Comparison of ENCODE assay signal across 26 cellular contexts in genomic region chr9:69249337-69249736, GRCh38.
A peak's percentile ranks its signal among the peaks of the same experiment; 100 is the strongest.
DNase-seq lines count a peak whose midpoint lies in the region; ATAC-seq and TF ChIP-seq lines count a peak whose summit lies in the region.
"Had no signal": no experiment of that assay in that cellular context is flagged by ENCODE, and none has a peak within 500 bp of the region (broad histone marks: within the 10 kb centered on the region; RNA-seq: fewer than 3 reads in every experiment).

No MANE protein-coding gene starts in this region.

- peaks cover 0 to under 1% of the 10 kb centered on the region in 2 experiments; a peak in 1 of 4 replicates for H3K79me1 ChIP-seq in IMR-90 (ENCODE audit: low read depth in 1 of 2, low read length in 2 of 2)

- H4K91ac ChIP-seq in IMR-90 (ENCODE audit: insufficient read depth, low read depth, low read length): no peak overlapping the region

- H3K14ac ChIP-seq in IMR-90 (replicated peaks; ENCODE audit: low read depth, low read length): no peak overlapping the region

- DNase-seq in ELF-1 (ENCODE audit: low read depth, low spot score) (peak; percentile 9), IMR-90 (peak; percentile 4), choroid plexus epithelial cell (ENCODE audit: low read depth) (peak; percentile 10), lung microvascular endothelial cell (ENCODE audit: low read depth in 2 of 2) (peak; percentile 15 to 68), WERI-Rb-1 (no peak)
- no peak for DNase-seq in T-helper 2 cell treated with Interferon-gamma antibody and Interleukin-4, amounts not matched to agents 5 μg/mL and 100 μg/mL, for 36 hours (ENCODE audit: low spot score)
- DNase-seq: activated CD4-positive, alpha-beta T cell treated with anti-CD3 and anti-CD28 coated beads, Interleukin-2, amount 50 U/mL, for 4 hours; activated CD8-positive, alpha-beta memory T cell treated with anti-CD3 and anti-CD28 coated beads, Interleukin-2, amount 50 U/mL, for 4 hours; activated naive CD8-positive, alpha-beta T cell treated with anti-CD3 and anti-CD28 coated beads, Interleukin-2, amount 10 ng/mL, durations not matched to agents 7 days and 5 days; CD4-positive, alpha-beta T cell; glutamatergic neuron; H9; mucosa of descending colon; NCI-H187; NCI-H226; NCI-H774; SHP77 treated with DMSO at 0.1 percent for 48 hours; stimulated activated naive CD8-positive, alpha-beta T cell treated with anti-CD3 and anti-CD28 coated beads, Interleukin-15, Interleukin-2, amounts not matched to agents 100 U/mL and 50 U/mL, for 24 hours had no signal

- H3K56ac ChIP-seq in IMR-90 (ENCODE audit: extremely low read depth, insufficient read depth, low read length): no peak overlapping the region

- H2BK120ac ChIP-seq in IMR-90 (ENCODE audit: low read depth, low read length): no peak overlapping the region

- H2AK9ac ChIP-seq in IMR-90 (replicated peaks; ENCODE audit: low read depth, low read length, poor library complexity): no peak overlapping the region

- POLR2A ChIA-PET in IMR-90 (lab: Charles Lee; ENCODE audit: unreplicated experiment): no interaction called here

- no peak overlapping the region for H3K4me2 ChIP-seq in IMR-90 (ENCODE audit: low read depth, low read length)
- H3K4me2 ChIP-seq: smooth muscle cell had no signal

- no peak overlapping the region for H3K23ac ChIP-seq in IMR-90 (ENCODE audit: low read depth, low read length)

- no peaks in the 10 kb centered on the region for H3K9me3 Mint-ChIP-seq in T-helper 2 cell treated with Interferon-gamma antibody and Interleukin-4, amounts not matched to agents 5 μg/mL and 100 μg/mL, for 36 hours
- H3K9me3 Mint-ChIP-seq: activated naive CD8-positive, alpha-beta T cell treated with anti-CD3 and anti-CD28 coated beads, Interleukin-2, amount 10 ng/mL, durations not matched to agents 7 days and 5 days; activated T-helper 2 cell treated with anti-CD3 and anti-CD28 coated beads, Interferon-gamma antibody, Interleukin-2, Interleukin-4, amounts not matched to agents 10 μg/mL and 5 μg/mL and 100 μg/mL, durations not matched to agents 14 hours and 24 hours and 36 hours; CD4-positive, alpha-beta T cell; H9; T-helper 1 cell treated with Interleukin-12 subunit alpha and Interleukin-12 subunit beta and Interleukin-4 antibody, amounts not matched to agents 30 μg/mL and 1 μg/mL, for 36 hours had no signal

- H4K5ac ChIP-seq in IMR-90 (ENCODE audit: low read depth, low read length): no peak overlapping the region

- no peak overlapping the region for H2BK15ac ChIP-seq in IMR-90 (ENCODE audit: low read depth, low read length)

- H2AK5ac ChIP-seq in IMR-90 (ENCODE audit: low read depth, low read length): no peak overlapping the region

- no peak overlapping the region for H3K9ac ChIP-seq in IMR-90 (ENCODE audit: low read depth, low read length)

- no peak overlapping the region for H2BK20ac ChIP-seq in IMR-90 (ENCODE audit: low read depth, low read length)

- no peaks in the 10 kb centered on the region for H4K20me1 ChIP-seq in IMR-90 (ENCODE audit: insufficient read depth, low read length)

- dilution Hi-C loops in IMR-90 (cut with HindIII; ENCODE audit: low sequenced_read_pairs, unreplicated experiment): no loop called here

- no peaks in the 10 kb centered on the region for H3K4me1 Mint-ChIP-seq in T-helper 2 cell treated with Interferon-gamma antibody and Interleukin-4, amounts not matched to agents 5 μg/mL and 100 μg/mL, for 36 hours (ENCODE audit: low read depth)
- H3K4me1 Mint-ChIP-seq: activated naive CD8-positive, alpha-beta T cell treated with anti-CD3 and anti-CD28 coated beads, Interleukin-2, amount 10 ng/mL, durations not matched to agents 7 days and 5 days had no signal

- H3K18ac ChIP-seq in IMR-90 (ENCODE audit: low read depth, low read length): no peak overlapping the region

- H3K36me3 Mint-ChIP-seq in T-helper 2 cell treated with Interferon-gamma antibody and Interleukin-4, amounts not matched to agents 5 μg/mL and 100 μg/mL, for 36 hours (ENCODE audit: low read depth): peaks cover 14% of the 10 kb centered on the region
- H3K36me3 Mint-ChIP-seq: activated naive CD8-positive, alpha-beta T cell treated with anti-CD3 and anti-CD28 coated beads, Interleukin-2, amount 10 ng/mL, durations not matched to agents 7 days and 5 days had no signal

- H3K36me3 ChIP-seq in IMR-90 (ENCODE audit: control insufficient read depth, insufficient read depth, low read length) (peaks cover 30% of the 10 kb centered on the region), WERI-Rb-1 (peaks cover 38% of the 10 kb centered on the region)

- BruUV-seq in IMR-90 (replicated peaks; lab: Mats Ljungman, UMichigan): no TSS peak

- in situ Hi-C loops in IMR-90 (cut with MboI; ENCODE audit: low sequenced_read_pairs): no loop called here

- ATAC-seq in IMR-90 (ENCODE audit: low read depth): no peak; the same call in 1 of the 2 replicates
- ATAC-seq in GM21619 (IDR thresholded peaks at IDR 0.05; ENCODE audit: unreplicated experiment): no peak
- ATAC-seq: GM12878; K562; mucosa of descending colon; stimulated activated naive CD8-positive, alpha-beta T cell treated with anti-CD3 and anti-CD28 coated beads, Interleukin-15, Interleukin-2, amounts not matched to agents 100 U/mL and 50 U/mL, for 24 hours had no signal

- no peak overlapping the region for H3K4ac ChIP-seq in IMR-90 (ENCODE audit: low read depth, low read length)

- H3K27ac ChIP-seq in IMR-90 (ENCODE audit: insufficient read depth, low read length): no peak overlapping the region
- H3K27ac ChIP-seq in WERI-Rb-1: no peak overlapping the region
- H3K27ac ChIP-seq: prostate gland, tibial nerve had no signal

- no peak for TF ChIP-seq POLR2A in IMR-90 (IDR thresholded peaks at IDR 0.05; ENCODE audit: low read depth, low read length)

- no peak overlapping the region for H3K27ac Mint-ChIP-seq in T-helper 2 cell treated with Interferon-gamma antibody and Interleukin-4, amounts not matched to agents 5 μg/mL and 100 μg/mL, for 36 hours
- H3K27ac Mint-ChIP-seq: activated naive CD8-positive, alpha-beta T cell treated with anti-CD3 and anti-CD28 coated beads, Interleukin-2, amount 10 ng/mL, durations not matched to agents 7 days and 5 days; activated T-helper 2 cell treated with anti-CD3 and anti-CD28 coated beads, Interferon-gamma antibody, Interleukin-2, Interleukin-4, amounts not matched to agents 10 μg/mL and 5 μg/mL and 100 μg/mL, durations not matched to agents 14 hours and 24 hours and 36 hours; CD4-positive, alpha-beta T cell; T-helper 1 cell treated with Interleukin-12 subunit alpha and Interleukin-12 subunit beta and Interleukin-4 antibody, amounts not matched to agents 30 μg/mL and 1 μg/mL, for 36 hours had no signal

- intact Hi-C loops in IMR-90 (cut with micrococcal nuclease): no loop called here

- H4K8ac ChIP-seq in IMR-90 (ENCODE audit: low read depth in 2 of 2, low read length in 2 of 2): no peak overlapping the region

- no peak overlapping the region for H2BK5ac ChIP-seq in IMR-90 (ENCODE audit: low read depth, low read length, poor library complexity, severe bottlenecking)

- no peak for TF ChIP-seq CTCF in IMR-90 (conservative IDR thresholded peaks at IDR 0.05; ENCODE audit: low read depth, low read length)
- no peak for TF ChIP-seq CTCF in choroid plexus epithelial cell (conservative IDR thresholded peaks at IDR 0.05; ENCODE audit: low read depth, low read length)
- no peak for TF ChIP-seq CTCF in WERI-Rb-1 (IDR thresholded peaks at IDR 0.05; ENCODE audit: low read depth, low read length)

- no peaks in the 10 kb centered on the region for H3K4me1 ChIP-seq in IMR-90 (ENCODE audit: control insufficient read depth, insufficient read depth, low read length)
- H3K4me1 ChIP-seq: prostate gland, tibial nerve had no signal

- no peaks in the 10 kb centered on the region; the same call in 1 of the 2 replicates for H3K9me1 ChIP-seq in IMR-90 (ENCODE audit: insufficient read depth, low read length)

- no peaks in the 10 kb centered on the region for H3K27me3 Mint-ChIP-seq in T-helper 2 cell treated with Interferon-gamma antibody and Interleukin-4, amounts not matched to agents 5 μg/mL and 100 μg/mL, for 36 hours (ENCODE audit: low read depth)
- H3K27me3 Mint-ChIP-seq: activated naive CD8-positive, alpha-beta T cell treated with anti-CD3 and anti-CD28 coated beads, Interleukin-2, amount 10 ng/mL, durations not matched to agents 7 days and 5 days; CD4-positive, alpha-beta T cell had no signal

- no peaks in the 10 kb centered on the region for H3K9me3 ChIP-seq in IMR-90 (ENCODE audit: control insufficient read depth, insufficient read depth, low read length)
- no peaks in the 10 kb centered on the region for H3K9me3 ChIP-seq in WERI-Rb-1 (ENCODE audit: severe bottlenecking)
- H3K9me3 ChIP-seq: mucosa of descending colon, prostate gland, tibial nerve had no signal

- no peak overlapping the region for H2AFZ ChIP-seq in IMR-90 (replicated peaks; ENCODE audit: low read length, poor library complexity)

- CTCF ChIA-PET in IMR-90 (lab: Yijun Ruan, JAX): no interaction called here

- TF ChIP-seq RAD21 in IMR-90 (IDR thresholded peaks at IDR 0.05; ENCODE audit: low read length): no peak

- 90% methylated on average over 5 of the region's 7 CpGs; no CpG with 5 or more reads in 1 of the 2 experiments for WGBS in IMR-90 (ENCODE audit: extremely low coverage in 2 of 2, insufficient read length in 1 of 2), 2 experiments

- no peak overlapping the region for H3K4me3 Mint-ChIP-seq in T-helper 2 cell treated with Interferon-gamma antibody and Interleukin-4, amounts not matched to agents 5 μg/mL and 100 μg/mL, for 36 hours
- H3K4me3 Mint-ChIP-seq: activated naive CD8-positive, alpha-beta T cell treated with anti-CD3 and anti-CD28 coated beads, Interleukin-2, amount 10 ng/mL, durations not matched to agents 7 days and 5 days; CD4-positive, alpha-beta T cell; H9; T-helper 1 cell treated with Interleukin-12 subunit alpha and Interleukin-12 subunit beta and Interleukin-4 antibody, amounts not matched to agents 30 μg/mL and 1 μg/mL, for 36 hours had no signal

- H3K4me3 ChIP-seq in IMR-90 (ENCODE audit: insufficient read depth, low read depth, low read length): no peak overlapping the region
- no peak overlapping the region for H3K4me3 ChIP-seq in choroid plexus epithelial cell (ENCODE audit: low read depth, low read length)
- H3K4me3 ChIP-seq in WERI-Rb-1 (ENCODE audit: low read depth, low read length): no peak overlapping the region
- H3K4me3 ChIP-seq: GM12878, K562, mucosa of descending colon, prostate gland, smooth muscle cell, tibial nerve had no signal

- H3K27me3 ChIP-seq in IMR-90 (ENCODE audit: control insufficient read depth, insufficient read depth, low read length) (no peaks in the 10 kb centered on the region), WERI-Rb-1 (ENCODE audit: insufficient read depth, low read depth, severe bottlenecking) (no peaks in the 10 kb centered on the region)
- H3K27me3 ChIP-seq: tibial nerve had no signal

TF ChIP-seq in IMR-90, 13 proteins besides CTCF, POLR2A, EP300 and RAD21:
- TF ChIP-seq NFE2L2 (IDR thresholded peaks at IDR 0.05; ENCODE audit: low read depth, low read length) (no peak), RCOR1 (IDR thresholded peaks at IDR 0.05; ENCODE audit: insufficient replicate concordance, low read length) (no peak)

Comparison
In these comparisons a context has a peak if more than half of its experiments do, and no peak if none do; other contexts are left out.
1. DNase-seq: peak in ELF-1 (single experiment), IMR-90 (single experiment), choroid plexus epithelial cell (single experiment) and lung microvascular endothelial cell (2 of 2); none in WERI-Rb-1 (single experiment) and T-helper 2 cell treated with Interferon-gamma antibody and Interleukin-4, amounts not matched to agents 5 μg/mL and 100 μg/mL, for 36 hours (single experiment).